In the genomic region with DNA sequence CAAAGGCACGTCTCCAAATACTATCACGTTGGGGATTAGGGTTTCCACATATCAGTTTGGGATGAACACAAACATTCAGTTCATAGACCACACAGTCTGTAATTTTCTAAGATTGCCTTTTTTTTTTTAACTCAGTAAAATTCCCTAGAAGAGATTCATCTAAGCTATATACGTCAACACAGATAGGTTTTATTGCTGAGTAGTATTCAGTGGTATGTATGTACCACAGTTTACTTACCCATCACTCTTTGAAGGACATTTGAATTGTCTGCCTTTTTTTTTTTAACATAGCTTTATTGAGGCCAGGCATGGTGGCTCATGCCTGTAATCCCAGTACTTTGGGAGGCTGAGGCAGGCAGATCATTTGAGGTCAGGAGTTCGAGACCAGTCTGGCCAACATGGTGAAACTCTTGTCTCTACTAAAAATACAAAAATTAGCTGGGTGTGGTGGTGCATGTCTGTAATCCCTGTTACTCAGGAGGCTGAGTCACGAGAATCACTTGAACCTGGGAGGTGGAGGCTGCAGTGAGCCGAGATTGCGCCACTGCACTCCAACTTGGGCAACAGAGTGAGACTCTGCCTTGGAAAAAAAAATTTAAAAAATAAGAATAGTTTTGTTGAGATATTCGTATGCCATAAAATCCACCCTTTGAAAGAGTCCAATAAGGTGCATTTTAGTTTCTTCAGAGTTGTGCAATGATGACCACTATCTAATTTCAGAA, we compare ENCODE assay signal across 2 cellular contexts.
TF ChIP-seq lines count a peak whose summit lies in the region.
"Not testable (repeated sequence)": the region's sequence is repeated elsewhere in the genome, so short reads cannot be mapped to it uniquely, and the experiment has no call there.

No MANE protein-coding gene starts in this region.

TF ChIP-seq in K562, 482 proteins besides CTCF, POLR2A, EP300 and RAD21:
- TF ChIP-seq CEBPB (tag; IDR thresholded peaks at IDR 0.05) (peak; percentile 73; the same call in 1 of the 2 replicates), ZBTB40 (IDR thresholded peaks at IDR 0.05) (peak; percentile 74)
- TF ChIP-seq ZBTB40 (CRISPR knock-in tag; IDR thresholded peaks at IDR 0.05): not testable (repeated sequence)
TF ChIP-seq in K562: peak in this region for 2; not testable (repeated sequence) for 480.

TF ChIP-seq in HepG2, 621 proteins besides CTCF, POLR2A, EP300 and RAD21:
- TF ChIP-seq ZNF770 (CRISPR knock-in tag; IDR thresholded peaks at IDR 0.05): peak; percentile 39; the same call in 1 of the 2 replicates
- peak; percentile 49; the same call in 1 of the 2 replicates for TF ChIP-seq ZBTB40 (IDR thresholded peaks at IDR 0.05)
- 0 out of 2 replicates have a peak, but pooled peaks have one; percentile 54 for TF ChIP-seq ZBTB40 (CRISPR knock-in tag; IDR thresholded peaks at IDR 0.05)
